ENCODE assay signal across 8 cellular contexts in genomic region chr18:77650799-77651385, GRCh38.
A peak's percentile ranks its signal among the peaks of the same experiment; 100 is the strongest.
DNase-seq lines count a peak whose midpoint lies in the region; ATAC-seq and TF ChIP-seq lines count a peak whose summit lies in the region.

No MANE protein-coding gene starts in this region.

- H3K4me2 ChIP-seq in IMR-90 (ENCODE audit: low read depth, low read length): no peak overlapping the region

- H2BK120ac ChIP-seq in IMR-90 (ENCODE audit: low read depth, low read length): no peak overlapping the region

- POLR2A ChIA-PET in IMR-90 (lab: Charles Lee; ENCODE audit: unreplicated experiment): no interaction called here
- POLR2A ChIA-PET in Panc1 (lab: Charles Lee): no interaction called here

- H3K27ac ChIP-seq in IMR-90 (ENCODE audit: insufficient read depth, low read length): no peak overlapping the region
- no peak overlapping the region for H3K27ac ChIP-seq in Panc1 (ENCODE audit: low read length)
- H3K27ac ChIP-seq in cardiac muscle cell: no peak overlapping the region

- ATAC-seq in GM21515 (IDR thresholded peaks at IDR 0.05; ENCODE audit: unreplicated experiment) (peak; percentile 84), IMR-90 (ENCODE audit: low read depth) (peak; percentile 70), Panc1 (peak; percentile 89), HG03378 (IDR thresholded peaks at IDR 0.05; ENCODE audit: unreplicated experiment) (no peak)

- H3K23ac ChIP-seq in IMR-90 (ENCODE audit: low read depth, low read length): no peak overlapping the region

- H3K14ac ChIP-seq in IMR-90 (replicated peaks; ENCODE audit: low read depth, low read length): no peak overlapping the region

- no peak overlapping the region for H2BK20ac ChIP-seq in IMR-90 (ENCODE audit: low read depth, low read length)

- peak; percentile 73 for DNase-seq in DMS153 treated with DMSO at 0.1 percent for 48 hours (lab: John Stamatoyannopoulos, UW; ENCODE audit: unreplicated experiment)
- no peak for DNase-seq in IMR-90
- peak; percentile 24 for DNase-seq in Panc1 (ENCODE audit: low read depth, low spot score)
- DNase-seq in activated gamma-delta T cell treated with anti-CD3 and anti-CD28 coated beads, Interleukin-2, amount 50 U/mL, for 16 hours (ENCODE audit: low read depth): peak; percentile 25
- DNase-seq in cardiac muscle cell (ENCODE audit: low read depth in 1 of 2, low spot score in 1 of 2): peak; percentile 66 to 81
- DNase-seq in progenitor cell of endocrine pancreas (ENCODE audit: low spot score, unreplicated experiment): peak; percentile 91

- intact Hi-C loops in IMR-90 (cut with micrococcal nuclease) (loop anchor here (2.0 to 5.0 kb wide), 2 partner anchors 650 to 729 kb away; no protein-coding TSS in a partner anchor), Panc1 (cut with micrococcal nuclease; ENCODE audit: unreplicated experiment) (no loop called here)

- TF ChIP-seq RAD21 in IMR-90 (IDR thresholded peaks at IDR 0.05; ENCODE audit: low read length): peak; percentile 33; the same call in 1 of the 2 replicates

- no TSS peak for BruUV-seq in IMR-90 (replicated peaks; lab: Mats Ljungman, UMichigan)
- no TSS peak for BruUV-seq in Panc1 (replicated peaks; lab: Mats Ljungman, UMichigan)

- no peak overlapping the region for H4K5ac ChIP-seq in IMR-90 (ENCODE audit: low read depth, low read length)

- in situ Hi-C loops in IMR-90 (cut with MboI; ENCODE audit: low sequenced_read_pairs): no loop called here
- in situ Hi-C loops in Panc1 (cut with HindIII; ENCODE audit: low pct_unique_long_range_greater_than_20kb, low sequenced_read_pairs): no loop called here

- peaks cover 18% of the 10 kb centered on the region for H3K27me3 Mint-ChIP-seq in progenitor cell of endocrine pancreas

- dilution Hi-C loops in IMR-90 (cut with HindIII; ENCODE audit: low sequenced_read_pairs, unreplicated experiment): no loop called here

- no peak for TF ChIP-seq POLR2A in IMR-90 (IDR thresholded peaks at IDR 0.05; ENCODE audit: low read depth, low read length)

- H3K36me3 Mint-ChIP-seq in progenitor cell of endocrine pancreas (ENCODE audit: insufficient read depth): no peaks in the 10 kb centered on the region

- H4K8ac ChIP-seq in IMR-90 (ENCODE audit: low read depth in 2 of 2, low read length in 2 of 2): no peak overlapping the region

- no peak overlapping the region for H3K27ac Mint-ChIP-seq in progenitor cell of endocrine pancreas

- H3K9me3 Mint-ChIP-seq in progenitor cell of endocrine pancreas (ENCODE audit: low read depth): peaks cover 4% of the 10 kb centered on the region

- H3K9me3 ChIP-seq in IMR-90 (ENCODE audit: control insufficient read depth, insufficient read depth, low read length) (peaks cover 30% of the 10 kb centered on the region), Panc1 (ENCODE audit: control insufficient read depth, insufficient read depth, low read depth, low read length) (no peaks in the 10 kb centered on the region), cardiac muscle cell (ENCODE audit: low read depth) (no peaks in the 10 kb centered on the region)

- H3K4me3 ChIP-seq in IMR-90 (ENCODE audit: insufficient read depth, low read depth, low read length): no peak overlapping the region
- no peak overlapping the region for H3K4me3 ChIP-seq in Panc1 (ENCODE audit: low read depth in 2 of 2, low read length in 2 of 2)
- no peak overlapping the region for H3K4me3 ChIP-seq in cardiac muscle cell

- H2AFZ ChIP-seq in IMR-90 (replicated peaks; ENCODE audit: low read length, poor library complexity): no peak overlapping the region

- no peak overlapping the region for H2BK5ac ChIP-seq in IMR-90 (ENCODE audit: low read depth, low read length, poor library complexity, severe bottlenecking)

- H3K4me3 Mint-ChIP-seq in progenitor cell of endocrine pancreas (ENCODE audit: low read depth): no peak overlapping the region

- no peak overlapping the region for H3K9ac ChIP-seq in IMR-90 (ENCODE audit: low read depth, low read length)

- H3K27me3 ChIP-seq in IMR-90 (ENCODE audit: control insufficient read depth, insufficient read depth, low read length): no peaks in the 10 kb centered on the region
- peaks cover 4% of the 10 kb centered on the region for H3K27me3 ChIP-seq in Panc1 (ENCODE audit: control insufficient read depth, insufficient read depth, low read length)
- H3K27me3 ChIP-seq in cardiac muscle cell: peaks cover 12% of the 10 kb centered on the region

- H3K36me3 ChIP-seq in IMR-90 (ENCODE audit: control insufficient read depth, insufficient read depth, low read length) (no peaks in the 10 kb centered on the region), Panc1 (ENCODE audit: control insufficient read depth, insufficient read depth, low read length) (no peaks in the 10 kb centered on the region), cardiac muscle cell (no peaks in the 10 kb centered on the region)

- no peak overlapping the region for H3K18ac ChIP-seq in IMR-90 (ENCODE audit: low read depth, low read length)

- H4K91ac ChIP-seq in IMR-90 (ENCODE audit: insufficient read depth, low read depth, low read length): no peak overlapping the region

- peak; percentile 30 for TF ChIP-seq CTCF in IMR-90 (conservative IDR thresholded peaks at IDR 0.05; ENCODE audit: low read depth, low read length)
- peak; percentile 99 for TF ChIP-seq CTCF in Panc1 (IDR thresholded peaks at IDR 0.05)
- peak; percentile 86 for TF ChIP-seq CTCF in cardiac muscle cell (IDR thresholded peaks at IDR 0.05; ENCODE audit: low read depth, low read length)
- peak; percentile 97 for TF ChIP-seq CTCF in progenitor cell of endocrine pancreas (IDR thresholded peaks at IDR 0.05; ENCODE audit: unreplicated experiment)

- H2BK15ac ChIP-seq in IMR-90 (ENCODE audit: low read depth, low read length): no peak overlapping the region

- no CpG with 5 or more reads among the region's 28 CpGs for WGBS in IMR-90 (ENCODE audit: extremely low coverage in 2 of 2, insufficient read length in 1 of 2), 2 experiments

- no peak overlapping the region for H2AK9ac ChIP-seq in IMR-90 (replicated peaks; ENCODE audit: low read depth, low read length, poor library complexity)

- H3K9me1 ChIP-seq in IMR-90 (ENCODE audit: insufficient read depth, low read length): no peaks in the 10 kb centered on the region

- no peaks in the 10 kb centered on the region for H3K79me1 ChIP-seq in IMR-90 (ENCODE audit: low read depth in 1 of 2, low read length in 2 of 2)

- no peaks in the 10 kb centered on the region for H4K20me1 ChIP-seq in IMR-90 (ENCODE audit: insufficient read depth, low read length)

- H2AK5ac ChIP-seq in IMR-90 (ENCODE audit: low read depth, low read length): no peak overlapping the region

- H3K56ac ChIP-seq in IMR-90 (ENCODE audit: extremely low read depth, insufficient read depth, low read length): no peak overlapping the region

- H3K4me1 Mint-ChIP-seq in progenitor cell of endocrine pancreas (ENCODE audit: low read depth): peaks cover 5% of the 10 kb centered on the region

- CTCF ChIA-PET in IMR-90 (lab: Yijun Ruan, JAX): interaction anchor here (0.6 to 0.7 kb wide), 3 partner anchors 24 to 693 kb away, joined by 3 to 4 read pairs (median 3); no protein-coding TSS in a partner anchor
- CTCF ChIA-PET in Panc1 (lab: Charles Lee): interaction anchor here (0.6 kb wide), 2 partner anchors 533 to 1224 kb away, joined by 3 to 4 read pairs; no protein-coding TSS in a partner anchor

- H3K4ac ChIP-seq in IMR-90 (ENCODE audit: low read depth, low read length): no peak overlapping the region

- H3K4me1 ChIP-seq in IMR-90 (ENCODE audit: control insufficient read depth, insufficient read depth, low read length): no peaks in the 10 kb centered on the region
- H3K4me1 ChIP-seq in Panc1 (ENCODE audit: control insufficient read depth, insufficient read depth, low read length): peaks cover 5% of the 10 kb centered on the region
- no peaks in the 10 kb centered on the region for H3K4me1 ChIP-seq in cardiac muscle cell (ENCODE audit: low read depth)

TF ChIP-seq in IMR-90, 13 proteins besides CTCF, POLR2A, EP300 and RAD21:
- TF ChIP-seq ELK1 (IDR thresholded peaks at IDR 0.05; ENCODE audit: borderline replicate concordance, low read depth, low read length) (no peak), SMC3 (IDR thresholded peaks at IDR 0.05; ENCODE audit: low read depth, low read length) (no peak), MAFK (IDR thresholded peaks at IDR 0.05; ENCODE audit: low read depth, low read length) (no peak), CEBPB (IDR thresholded peaks at IDR 0.05; ENCODE audit: low read depth, low read length) (no peak), FOS (IDR thresholded peaks at IDR 0.05; ENCODE audit: low read depth, low read length) (no peak), RCOR1 (IDR thresholded peaks at IDR 0.05; ENCODE audit: insufficient replicate concordance, low read length) (no peak), MAZ (IDR thresholded peaks at IDR 0.05; ENCODE audit: borderline replicate concordance, low read depth, low read length) (no peak), RFX5 (IDR thresholded peaks at IDR 0.05; ENCODE audit: low read depth, low read length) (no peak), CHD1 (IDR thresholded peaks at IDR 0.05; ENCODE audit: low read depth, low read length) (no peak), NFE2L2 (IDR thresholded peaks at IDR 0.05; ENCODE audit: low read depth, low read length) (no peak), MXI1 (IDR thresholded peaks at IDR 0.05; ENCODE audit: borderline replicate concordance, low read depth, low read length) (no peak), BHLHE40 (IDR thresholded peaks at IDR 0.05; ENCODE audit: low read depth, low read length) (no peak)
- TF ChIP-seq, protein P1, sequence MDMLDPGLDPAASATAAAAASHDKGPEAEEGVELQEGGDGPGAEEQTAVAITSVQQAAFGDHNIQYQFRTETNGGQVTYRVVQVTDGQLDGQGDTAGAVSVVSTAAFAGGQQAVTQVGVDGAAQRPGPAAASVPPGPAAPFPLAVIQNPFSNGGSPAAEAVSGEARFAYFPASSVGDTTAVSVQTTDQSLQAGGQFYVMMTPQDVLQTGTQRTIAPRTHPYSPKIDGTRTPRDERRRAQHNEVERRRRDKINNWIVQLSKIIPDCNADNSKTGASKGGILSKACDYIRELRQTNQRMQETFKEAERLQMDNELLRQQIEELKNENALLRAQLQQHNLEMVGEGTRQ (IDR thresholded peaks at IDR 0.05; ENCODE audit: low read depth, low read length): no peak

Comparison
In these comparisons a context has a peak if more than half of its experiments do, and no peak if none do; other contexts are left out.
1. CTCF ChIP-seq: peak in every context shown above with its lines; median percentile 99 in Panc1; 97 in progenitor cell of endocrine pancreas; 86 in cardiac muscle cell; 30 in IMR-90.